8 cellular contexts compared by ENCODE assay signal in genomic region chr3:40317061-40317676, GRCh38. TPM values are rescaled to one million over a fixed set of nuclear protein-coding genes. Genes with fewer than 3 reads are reported as not detected.
DNase-seq lines count a peak whose midpoint lies in the region; ATAC-seq and TF ChIP-seq lines count a peak whose summit lies in the region.

No MANE protein-coding gene starts in this region.

- 20 to 25% (median 24%) methylated on average over 5 of the region's 5 CpGs for WGBS in ovary, 3 donors

- no peak overlapping the region for H3K4me3 ChIP-seq in fibroblast of pulmonary artery (replicated peaks; ENCODE audit: low read depth, low read length)
- H3K4me3 ChIP-seq in ovary, result no peak overlapping the region

- no peaks in the 10 kb centered on the region for H3K27me3 ChIP-seq in ovary

- no peak overlapping the region for H3K27ac ChIP-seq in ovary

- no peak for TF ChIP-seq EP300 in ovary (IDR thresholded peaks at IDR 0.05)

- H3K4me1 ChIP-seq in ovary (ENCODE audit: insufficient read depth), result no peaks in the 10 kb centered on the region

- CTCF ChIA-PET in activated CD4-positive, alpha-beta T cell treated with anti-CD3 and anti-CD28 coated beads, Interleukin-2, amount 10 ng/mL, durations not matched to agents 7 days and 5 days (lab: Charles Lee), result interaction anchor here (1.0 to 1.3 kb wide), 2 partner anchors 18 to 130 kb away, joined by 3 read pairs; no protein-coding TSS in a partner anchor

- H3K27ac Mint-ChIP-seq in activated CD4-positive, alpha-beta T cell treated with anti-CD3 and anti-CD28 coated beads, Interleukin-2, amount 10 ng/mL, durations not matched to agents 7 days and 5 days, result no peak overlapping the region

- no peak overlapping the region for H3K4me3 Mint-ChIP-seq in activated CD4-positive, alpha-beta T cell treated with anti-CD3 and anti-CD28 coated beads, Interleukin-2, amount 10 ng/mL, durations not matched to agents 7 days and 5 days

- DNase-seq in CMK (ENCODE audit: low read depth), result peak; percentile 57
- peak; percentile 54 for DNase-seq in NCI-H510A treated with DMSO at 0.1 percent for 48 hours (lab: John Stamatoyannopoulos, UW)
- DNase-seq in activated CD4-positive, alpha-beta T cell treated with anti-CD3 and anti-CD28 coated beads, Interleukin-2, amount 10 ng/mL, durations not matched to agents 7 days and 5 days, result peak; percentile 60
- DNase-seq in fibroblast of pulmonary artery (ENCODE audit: low read depth), result peak; percentile 84
- peak in 1 of 5 donors; percentile 56 for DNase-seq in ovary
- DNase-seq in epidermal melanocyte (ENCODE audit: insufficient read length, low spot score), result no peak

- ATAC-seq in GM18858 (IDR thresholded peaks at IDR 0.05; ENCODE audit: unreplicated experiment), result peak; percentile 66
- ATAC-seq in HG03103 (IDR thresholded peaks at IDR 0.05; ENCODE audit: low read depth, unreplicated experiment), result peak; percentile 72

- intact Hi-C loops in ovary (cut with DNase I), result loop anchor here (2.0 to 10.0 kb wide), 4 partner anchors 125 to 138 kb away; partner anchors contain the start of gene RPL14 (in 1 of the 4)

- H3K27me3 Mint-ChIP-seq in activated CD4-positive, alpha-beta T cell treated with anti-CD3 and anti-CD28 coated beads, Interleukin-2, amount 10 ng/mL, durations not matched to agents 7 days and 5 days, result no peaks in the 10 kb centered on the region

- peaks cover 6% of the 10 kb centered on the region for H3K4me1 Mint-ChIP-seq in activated CD4-positive, alpha-beta T cell treated with anti-CD3 and anti-CD28 coated beads, Interleukin-2, amount 10 ng/mL, durations not matched to agents 7 days and 5 days

- TF ChIP-seq CTCF in fibroblast of pulmonary artery (IDR thresholded peaks at IDR 0.05; ENCODE audit: low read length, missing control alignments) (peak; percentile 85), ovary (IDR thresholded peaks at IDR 0.05) (peak; percentile 69 to 78 (median 71))

- H3K36me3 Mint-ChIP-seq in activated CD4-positive, alpha-beta T cell treated with anti-CD3 and anti-CD28 coated beads, Interleukin-2, amount 10 ng/mL, durations not matched to agents 7 days and 5 days (ENCODE audit: low read depth), result peaks cover 11% of the 10 kb centered on the region

- no peak for TF ChIP-seq POLR2A in ovary (IDR thresholded peaks at IDR 0.05)

- H3K9me3 ChIP-seq in ovary, result no peaks in the 10 kb centered on the region

- no peaks in the 10 kb centered on the region for H3K36me3 ChIP-seq in ovary

- POLR2A ChIA-PET in activated CD4-positive, alpha-beta T cell treated with anti-CD3 and anti-CD28 coated beads, Interleukin-2, amount 10 ng/mL, durations not matched to agents 7 days and 5 days (lab: Charles Lee), result no interaction called here

- H3K9me3 Mint-ChIP-seq in activated CD4-positive, alpha-beta T cell treated with anti-CD3 and anti-CD28 coated beads, Interleukin-2, amount 10 ng/mL, durations not matched to agents 7 days and 5 days, result no peaks in the 10 kb centered on the region

RNA-seq across cellular contexts. Expression of gene EIF1B, which starts 7.7 kb away (rescaled TPM):
- 10 to 100 TPM; 35.0 to 37.5 TPM for total RNA-seq in activated CD4-positive, alpha-beta T cell treated with anti-CD3 and anti-CD28 coated beads, Interleukin-2, amount 10 ng/mL, durations not matched to agents 7 days and 5 days
- total RNA-seq in ovary, result 100 to 1,000 TPM in 1 of 7 donors, 10 to 100 TPM in 6; 30.4 to 108 (median 73.0) TPM
- polyA plus RNA-seq in ovary, result 100 to 1,000 TPM in 1 of 2 donors, 10 to 100 TPM in 1; 99.1 to 156 TPM
